8 cellular contexts compared by ENCODE assay signal in genomic region chr9:20623021-20623747, GRCh38. TPM values are rescaled to one million over a fixed set of nuclear protein-coding genes. Genes with fewer than 3 reads are reported as not detected.
DNase-seq lines count a peak whose midpoint lies in the region; ATAC-seq and TF ChIP-seq lines count a peak whose summit lies in the region.

No MANE protein-coding gene starts in this region.

- H3K9me3 Mint-ChIP-seq in natural killer cell treated with Interleukin-12 subunit alpha and Interleukin-12 subunit beta and Interleukin-15 and Interleukin-18, amount 100 ng/mL, for 72 hours: no peaks in the 10 kb centered on the region

- no peaks in the 10 kb centered on the region for H3K27me3 ChIP-seq in esophagus (ENCODE audit: control insufficient read depth in 1 of 2, insufficient read depth in 2 of 2, low read length in 2 of 2)

- TF ChIP-seq CTCF in 22Rv1 (IDR thresholded peaks at IDR 0.05): no peak

- peaks cover 0 to 1% of the 10 kb centered on the region in 2 donors for H3K9me3 ChIP-seq in esophagus (ENCODE audit: control insufficient read depth in 2 of 2, insufficient read depth in 1 of 2, low read depth in 1 of 2, low read length in 1 of 2)

- H3K36me3 Mint-ChIP-seq in natural killer cell treated with Interleukin-12 subunit alpha and Interleukin-12 subunit beta and Interleukin-15 and Interleukin-18, amount 100 ng/mL, for 72 hours: no peaks in the 10 kb centered on the region

- peak overlapping the region; percentile 83 for H3K27ac ChIP-seq in 22Rv1
- peak overlapping the region; percentile 50 to 91 for H3K27ac ChIP-seq in esophagus (ENCODE audit: low read depth in 2 of 2, low read length in 1 of 2)
- H3K27ac ChIP-seq in substantia nigra (ENCODE audit: low read depth, low read length, poor library complexity, severe bottlenecking): peak overlapping the region; percentile 55

- H3K4me3 ChIP-seq in esophagus (ENCODE audit: low read depth in 1 of 2, low read length in 2 of 2): peak overlapping the region; percentile 74 to 81

- H3K27ac Mint-ChIP-seq in natural killer cell treated with Interleukin-12 subunit alpha and Interleukin-12 subunit beta and Interleukin-15 and Interleukin-18, amount 100 ng/mL, for 72 hours: peak overlapping the region; percentile 78 to 81

- no peaks in the 10 kb centered on the region for H3K4me1 ChIP-seq in esophagus (ENCODE audit: control insufficient read depth in 2 of 2, insufficient read depth in 2 of 2, low read length in 1 of 2)

- DNase-seq in NAMALWA (ENCODE audit: low spot score) (peak; percentile 57), substantia nigra (lab: John Stamatoyannopoulos, UW) (peak in 28 of 49 donors; percentile 4 to 67 (median 28))
- DNase-seq in activated CD8-positive, alpha-beta memory T cell treated with anti-CD3 and anti-CD28 coated beads for 48 hours (ENCODE audit: low read depth in 2 of 3, low spot score in 2 of 3): peak in 2 of 3 experiments; percentile 34 to 42
- peak; percentile 63 for DNase-seq in natural killer cell treated with Interleukin-12 subunit alpha and Interleukin-12 subunit beta and Interleukin-15 and Interleukin-18, amount 100 ng/mL, for 72 hours (ENCODE audit: low spot score)

- peaks cover 33 to 42% of the 10 kb centered on the region in 2 donors for H3K4me1 Mint-ChIP-seq in natural killer cell treated with Interleukin-12 subunit alpha and Interleukin-12 subunit beta and Interleukin-15 and Interleukin-18, amount 100 ng/mL, for 72 hours (ENCODE audit: low read depth in 2 of 2)

- WGBS in esophagus, 2 donors: 0% methylated on average over 40 of the region's 40 CpGs

- peak; percentile 37 for TF ChIP-seq POLR2A in GM19193 (IDR thresholded peaks at IDR 0.05; ENCODE audit: extremely low read depth, insufficient read depth, insufficient read length)

- no peaks in the 10 kb centered on the region for H3K27me3 Mint-ChIP-seq in natural killer cell treated with Interleukin-12 subunit alpha and Interleukin-12 subunit beta and Interleukin-15 and Interleukin-18, amount 100 ng/mL, for 72 hours

- H3K36me3 ChIP-seq in esophagus (ENCODE audit: control insufficient read depth in 2 of 2, insufficient read depth in 2 of 2, low read length in 1 of 2): no peaks in the 10 kb centered on the region

- ATAC-seq in natural killer cell treated with Interleukin-12 subunit alpha and Interleukin-12 subunit beta and Interleukin-15 and Interleukin-18, amount 100 ng/mL, for 72 hours: peak; percentile 1 to 15
- no peak for ATAC-seq in HG02973 (IDR thresholded peaks at IDR 0.05; ENCODE audit: unreplicated experiment)

- H3K4me3 Mint-ChIP-seq in natural killer cell treated with Interleukin-12 subunit alpha and Interleukin-12 subunit beta and Interleukin-15 and Interleukin-18, amount 100 ng/mL, for 72 hours: peak overlapping the region; percentile 97

RNA-seq across cellular contexts. Expression of gene MLLT3, which starts 0.9 kb away (rescaled TPM):
- 1 to 10 TPM; 4.6 to 5.0 TPM for polyA plus RNA-seq in esophagus
- total RNA-seq in natural killer cell treated with Interleukin-12 subunit alpha and Interleukin-12 subunit beta and Interleukin-15 and Interleukin-18, amount 100 ng/mL, for 72 hours: 10 to 100 TPM; 15.7 to 29.7 TPM
